27 cellular contexts compared by ENCODE assay signal in the genomic region with DNA sequence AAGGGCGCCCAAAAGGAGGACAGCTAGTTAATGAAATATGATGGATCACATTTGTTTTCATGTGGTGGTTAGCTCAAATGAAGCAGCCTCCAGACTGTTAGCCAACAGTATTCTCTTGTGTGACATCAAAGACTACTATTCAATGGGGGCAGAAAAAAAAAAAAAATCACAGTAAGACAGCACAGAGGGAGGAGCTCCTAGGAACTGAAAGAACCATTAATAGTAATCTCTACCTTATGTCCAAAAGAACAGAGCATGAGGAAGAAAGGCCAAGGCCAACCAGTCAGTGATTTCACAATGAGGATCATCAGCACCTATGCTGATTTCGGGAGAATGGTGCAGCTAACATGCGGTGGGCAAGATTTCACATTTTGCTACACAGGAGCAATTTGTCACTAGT.
"Had no signal": no experiment of that assay in that cellular context is flagged by ENCODE, and none has a peak within 500 bp of the region (broad histone marks: within the 10 kb centered on the region; RNA-seq: fewer than 3 reads in every experiment).

No MANE protein-coding gene starts in this region.

- DNase-seq: activated B cell treated with CpG ODN at 0.5 μM for 24 hours; activated CD4-positive, alpha-beta T cell treated with anti-CD3 and anti-CD28 coated beads for 36 hours; activated CD4-positive, alpha-beta T cell treated with anti-CD3 and anti-CD28 coated beads, Interleukin-2, amount 50 U/mL, for 48 hours; activated CD8-positive, alpha-beta memory T cell treated with anti-CD3 and anti-CD28 coated beads, Interleukin-2, amount 50 U/mL, for 48 hours; activated naive CD4-positive, alpha-beta T cell treated with Interleukin-2 at 50 U/mL for 16 hours; activated naive CD8-positive, alpha-beta T cell treated with anti-CD3 and anti-CD28 coated beads, Interleukin-2, amount 10 ng/mL, durations not matched to agents 7 days and 5 days; activated T-cell treated with anti-CD3 and anti-CD28 coated beads, Interleukin-2, amount 50 U/mL, for 4 hours; amniotic stem cell; colonic mucosa; dorsolateral prefrontal cortex; erythroblast; foreskin fibroblast; immature natural killer cell; kidney glomerular epithelial cell; left ventricle myocardium superior; spleen; stimulated activated CD4-positive, alpha-beta T cell treated with anti-CD3 and anti-CD28 coated beads, Interleukin-4, amount 100 ng/mL, for 1 hour; stimulated activated naive CD4-positive, alpha-beta T cell; T1000; upper lobe of left lung had no signal

- H3K4me3 Mint-ChIP-seq: activated B cell treated with CpG ODN at 0.5 μM for 24 hours; activated CD4-positive, alpha-beta T cell treated with anti-CD3 and anti-CD28 coated beads for 36 hours; activated naive CD8-positive, alpha-beta T cell treated with anti-CD3 and anti-CD28 coated beads, Interleukin-2, amount 10 ng/mL, durations not matched to agents 7 days and 5 days; activated T-cell treated with anti-CD3 and anti-CD28 coated beads, Interleukin-2, amount 50 U/mL, for 4 hours; immature natural killer cell; memory B cell; nephron; T-helper 1 cell treated with Interleukin-12 subunit alpha and Interleukin-12 subunit beta and Interleukin-4 antibody, amounts not matched to agents 30 μg/mL and 1 μg/mL, for 36 hours had no signal

- H3K36me3 ChIP-seq: colonic mucosa, spleen, thoracic aorta, upper lobe of left lung had no signal

- H2AFZ ChIP-seq: hepatocyte had no signal

- H3K27me3 ChIP-seq: colonic mucosa, hepatocyte, spleen, upper lobe of left lung had no signal

- H3K9me3 ChIP-seq: colonic mucosa, spleen, thoracic aorta, upper lobe of left lung had no signal

- H3K27ac Mint-ChIP-seq: activated B cell treated with CpG ODN at 0.5 μM for 24 hours; activated CD4-positive, alpha-beta T cell treated with anti-CD3 and anti-CD28 coated beads for 36 hours; activated naive CD8-positive, alpha-beta T cell treated with anti-CD3 and anti-CD28 coated beads, Interleukin-2, amount 10 ng/mL, durations not matched to agents 7 days and 5 days; activated T-helper 2 cell treated with anti-CD3 and anti-CD28 coated beads, Interferon-gamma antibody, Interleukin-2, Interleukin-4, amounts not matched to agents 10 μg/mL and 5 μg/mL and 100 μg/mL, durations not matched to agents 14 hours and 24 hours and 36 hours; immature natural killer cell; memory B cell; nephron; T-helper 1 cell treated with Interleukin-12 subunit alpha and Interleukin-12 subunit beta and Interleukin-4 antibody, amounts not matched to agents 30 μg/mL and 1 μg/mL, for 36 hours had no signal

- H3K4me2 ChIP-seq: hepatocyte had no signal

- ATAC-seq: activated CD4-positive, alpha-beta T cell treated with anti-CD3 and anti-CD28 coated beads for 36 hours; activated T-cell treated with anti-CD3 and anti-CD28 coated beads, Interleukin-2, amount 50 U/mL, for 4 hours; left ventricle myocardium superior had no signal

- H3K4me3 ChIP-seq: colonic mucosa, hepatocyte, spleen, thoracic aorta, upper lobe of left lung had no signal

- H3K4me1 ChIP-seq: colonic mucosa, upper lobe of left lung had no signal

- H3K27ac ChIP-seq: colonic mucosa, hepatocyte, spleen, thoracic aorta, upper lobe of left lung had no signal

- H3K4me1 Mint-ChIP-seq: activated B cell treated with CpG ODN at 0.5 μM for 24 hours; activated CD4-positive, alpha-beta T cell treated with anti-CD3 and anti-CD28 coated beads for 36 hours; activated naive CD8-positive, alpha-beta T cell treated with anti-CD3 and anti-CD28 coated beads, Interleukin-2, amount 10 ng/mL, durations not matched to agents 7 days and 5 days; immature natural killer cell; memory B cell; nephron had no signal

- H3K27me3 Mint-ChIP-seq: activated B cell treated with CpG ODN at 0.5 μM for 24 hours; activated CD4-positive, alpha-beta T cell treated with anti-CD3 and anti-CD28 coated beads for 36 hours; activated naive CD8-positive, alpha-beta T cell treated with anti-CD3 and anti-CD28 coated beads, Interleukin-2, amount 10 ng/mL, durations not matched to agents 7 days and 5 days; memory B cell; progenitor cell of endocrine pancreas had no signal

- H3K36me3 Mint-ChIP-seq: activated naive CD8-positive, alpha-beta T cell treated with anti-CD3 and anti-CD28 coated beads, Interleukin-2, amount 10 ng/mL, durations not matched to agents 7 days and 5 days; immature natural killer cell; memory B cell had no signal

- H3K9me3 Mint-ChIP-seq: activated B cell treated with CpG ODN at 0.5 μM for 24 hours, memory B cell, nephron had no signal
